9 cellular contexts compared by ENCODE assay signal in the genomic region with DNA sequence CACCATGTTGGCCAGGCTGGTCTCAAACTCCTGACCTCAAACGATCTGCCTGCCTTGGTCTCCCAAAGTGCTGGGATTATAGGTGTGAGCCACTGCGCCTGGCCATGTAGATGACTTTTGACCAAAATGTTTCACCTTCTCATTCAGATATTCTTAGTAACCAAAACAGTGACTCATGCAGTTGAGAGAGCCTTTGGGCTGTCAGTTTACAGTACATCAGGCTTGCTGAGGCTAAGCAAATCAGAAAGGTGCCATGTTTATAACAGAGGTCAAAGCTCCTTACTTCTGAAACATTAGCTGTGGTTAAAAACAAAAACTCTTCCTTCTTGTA. TPM values are rescaled to one million over a fixed set of nuclear protein-coding genes. Genes with fewer than 3 reads are reported as not detected.
DNase-seq lines count a peak whose midpoint lies in the region; ATAC-seq and TF ChIP-seq lines count a peak whose summit lies in the region.
"Had no signal": no experiment of that assay in that cellular context is flagged by ENCODE, and none has a peak within 500 bp of the region (broad histone marks: within the 10 kb centered on the region; RNA-seq: fewer than 3 reads in every experiment).

No MANE protein-coding gene starts in this region.

- TF ChIP-seq CTCF in GM10248 (IDR thresholded peaks at IDR 0.05; ENCODE audit: control extremely low read depth, extremely low read depth, low read depth, missing control alignments): no peak

- H3K9me3 Mint-ChIP-seq in central memory CD8-positive, alpha-beta T cell: no peaks in the 10 kb centered on the region
- no peaks in the 10 kb centered on the region for H3K9me3 Mint-ChIP-seq in stimulated activated naive CD8-positive, alpha-beta T cell treated with anti-CD3 and anti-CD28 coated beads, Interleukin-15, amount 100 ng/mL, for 72 hours
- H3K9me3 Mint-ChIP-seq: IgD-negative memory B cell had no signal

- CTCF ChIA-PET in GM10248 (lab: Yijun Ruan, JAX): interaction anchor here (0.6 to 8.4 kb wide), 7 partner anchors 7 to 262 kb away, joined by 3 to 33 read pairs (median 4); a partner anchor contains a TSS

- POLR2A ChIA-PET in GM10248 (lab: Yijun Ruan, JAX): no interaction called here

- peak; percentile 58 for ATAC-seq in GM21576 (IDR thresholded peaks at IDR 0.05; ENCODE audit: unreplicated experiment)
- peak; percentile 66 for ATAC-seq in central memory CD8-positive, alpha-beta T cell (replicated peaks; ENCODE audit: extremely low read depth, poor library complexity, severe bottlenecking)
- ATAC-seq in stimulated activated naive CD8-positive, alpha-beta T cell treated with anti-CD3 and anti-CD28 coated beads, Interleukin-15, amount 100 ng/mL, for 72 hours: peak; percentile 71

- H3K27ac Mint-ChIP-seq in central memory CD8-positive, alpha-beta T cell (ENCODE audit: low read depth): peak overlapping the region; percentile 82
- peak overlapping the region in 1 of 2 donors; percentile 89 for H3K27ac Mint-ChIP-seq in stimulated activated naive CD8-positive, alpha-beta T cell treated with anti-CD3 and anti-CD28 coated beads, Interleukin-15, amount 100 ng/mL, for 72 hours

- DNase-seq in GM10248 (ENCODE audit: extremely low spot score) (peak; percentile 64), LHCN-M2 (ENCODE audit: low read depth) (peak; percentile 54), DMS114 treated with DMSO at 0.1 percent for 48 hours (lab: John Stamatoyannopoulos, UW; ENCODE audit: unreplicated experiment) (no peak), epidermal melanocyte (ENCODE audit: insufficient read length, low spot score) (no peak), HUDEP-2 (lab: John Stamatoyannopoulos, UW; ENCODE audit: unreplicated experiment in 76 of 76) (no peak)
- DNase-seq in central memory CD8-positive, alpha-beta T cell (ENCODE audit: low spot score in 2 of 2): no peak
- DNase-seq in stimulated activated naive CD8-positive, alpha-beta T cell treated with anti-CD3 and anti-CD28 coated beads, Interleukin-15, amount 100 ng/mL, for 72 hours: peak; percentile 28 to 67

- peaks cover 90% of the 10 kb centered on the region for H3K4me1 Mint-ChIP-seq in central memory CD8-positive, alpha-beta T cell
- peaks cover 98% of the 10 kb centered on the region for H3K4me1 Mint-ChIP-seq in stimulated activated naive CD8-positive, alpha-beta T cell treated with anti-CD3 and anti-CD28 coated beads, Interleukin-15, amount 100 ng/mL, for 72 hours

- H3K27me3 Mint-ChIP-seq in central memory CD8-positive, alpha-beta T cell: no peaks in the 10 kb centered on the region
- H3K27me3 Mint-ChIP-seq in stimulated activated naive CD8-positive, alpha-beta T cell treated with anti-CD3 and anti-CD28 coated beads, Interleukin-15, amount 100 ng/mL, for 72 hours: no peaks in the 10 kb centered on the region
- H3K27me3 Mint-ChIP-seq: IgD-negative memory B cell had no signal

- peak overlapping the region; percentile 11 for H3K4me3 Mint-ChIP-seq in central memory CD8-positive, alpha-beta T cell
- peak overlapping the region; percentile 45 to 53 for H3K4me3 Mint-ChIP-seq in stimulated activated naive CD8-positive, alpha-beta T cell treated with anti-CD3 and anti-CD28 coated beads, Interleukin-15, amount 100 ng/mL, for 72 hours
- H3K4me3 Mint-ChIP-seq: IgD-negative memory B cell had no signal

- peaks cover 30% of the 10 kb centered on the region for H3K36me3 Mint-ChIP-seq in central memory CD8-positive, alpha-beta T cell (ENCODE audit: insufficient read depth)

RNA-seq across cellular contexts. Expression of a gene that starts 21.0 kb away (rescaled TPM):
- total RNA-seq in LHCN-M2 (2014; rRNA removed): 48.2 and 56.4 TPM in 2 replicates
- 117 TPM for polyA plus RNA-seq in LHCN-M2 (2012)

RNA-seq across cellular contexts. Expression of a gene that starts 47.7 kb away (rescaled TPM):
- total RNA-seq in LHCN-M2 (2014; rRNA removed): 28.6 and 37.6 TPM in 2 replicates
- polyA plus RNA-seq in LHCN-M2 (2012): 10.6 TPM

RNA-seq across cellular contexts. Expression of a gene that starts 57.0 kb away (rescaled TPM):
- 29.2 and 34.6 TPM in 2 replicates for total RNA-seq in LHCN-M2 (2014; rRNA removed)
- 33.0 TPM for polyA plus RNA-seq in LHCN-M2 (2012)

Comparison
In these comparisons a context has a peak if more than half of its experiments do, and no peak if none do; other contexts are left out.
1. DNase-seq: peak in GM10248 (single experiment), LHCN-M2 (single experiment) and stimulated activated naive CD8-positive, alpha-beta T cell treated with anti-CD3 and anti-CD28 coated beads, Interleukin-15, amount 100 ng/mL, for 72 hours (2 of 2); none in central memory CD8-positive, alpha-beta T cell (0 of 2), DMS114 treated with DMSO at 0.1 percent for 48 hours (single experiment), epidermal melanocyte (single experiment) and HUDEP-2 (0 of 76).
2. Peak in every context shown above with its lines, with median percentiles within 50 percentile points of each other: ATAC-seq.